ENCODE assay signal across 17 cellular contexts in the genomic region with DNA sequence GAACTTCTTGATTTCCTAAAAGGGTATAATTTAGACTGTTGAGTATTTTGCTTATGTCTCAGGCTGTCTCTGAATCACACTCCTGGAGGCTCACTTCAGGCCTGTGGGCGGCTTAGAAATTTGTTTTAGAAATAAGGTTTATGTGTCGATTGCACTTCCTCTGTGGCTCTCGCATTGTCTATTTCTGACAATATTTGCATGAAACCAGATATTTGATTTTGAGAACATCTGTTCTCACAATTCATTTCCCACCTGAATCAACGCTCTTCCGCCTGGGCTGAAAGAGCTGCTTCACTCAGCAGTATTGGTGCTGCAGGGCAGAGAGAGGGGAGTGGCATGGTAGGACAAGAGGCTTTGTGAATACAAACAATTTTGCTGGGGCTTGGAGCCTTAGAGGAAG.
DNase-seq lines count a peak whose midpoint lies in the region; ATAC-seq and TF ChIP-seq lines count a peak whose summit lies in the region.
"Had no signal": no experiment of that assay in that cellular context is flagged by ENCODE, and none has a peak within 500 bp of the region (broad histone marks: within the 10 kb centered on the region; RNA-seq: fewer than 3 reads in every experiment).

No MANE protein-coding gene starts in this region.

- ATAC-seq in GM19043 (IDR thresholded peaks at IDR 0.05; ENCODE audit: low read depth, unreplicated experiment) (peak; percentile 84), HG02642 (IDR thresholded peaks at IDR 0.05; ENCODE audit: poor library complexity, unreplicated experiment) (peak; percentile 90), HG03442 (IDR thresholded peaks at IDR 0.05; ENCODE audit: unreplicated experiment) (peak; percentile 96), left lobe of liver (no peak)
- ATAC-seq: natural killer cell treated with Interleukin-12 subunit alpha and Interleukin-12 subunit beta and Interleukin-15 and Interleukin-18, amount 100 ng/mL, for 72 hours had no signal

- no peak overlapping the region for H3K4me3 ChIP-seq in WERI-Rb-1 (ENCODE audit: low read depth, low read length)
- H3K4me3 ChIP-seq: esophagus muscularis mucosa, HAP-1 had no signal

- no peak for TF ChIP-seq CTCF in WERI-Rb-1 (IDR thresholded peaks at IDR 0.05; ENCODE audit: low read depth, low read length)

- H3K27me3 ChIP-seq in WERI-Rb-1 (ENCODE audit: insufficient read depth, low read depth, severe bottlenecking), result no peaks in the 10 kb centered on the region
- H3K27me3 ChIP-seq: brain microvascular endothelial cell, esophagus muscularis mucosa had no signal

- H3K9me3 ChIP-seq in WERI-Rb-1 (ENCODE audit: severe bottlenecking), result peaks cover 22% of the 10 kb centered on the region
- H3K9me3 ChIP-seq: HAP-1 had no signal

- DNase-seq in DMS79 (lab: John Stamatoyannopoulos, UW) (peak; percentile 8), pons (ENCODE audit: low spot score) (no peak), left lobe of liver (ENCODE audit: low spot score) (no peak), WERI-Rb-1 (no peak)
- DNase-seq in stimulated activated naive CD4-positive, alpha-beta T cell (lab: John Stamatoyannopoulos, UW), result no peak
- DNase-seq: ACHN; activated CD8-positive, alpha-beta memory T cell treated with anti-CD3 and anti-CD28 coated beads, Interleukin-2, amount 50 U/mL, for 4 hours; brain microvascular endothelial cell; DND-41; islet precursor cell; stimulated activated CD4-positive, alpha-beta T cell treated with anti-CD3 and anti-CD28 coated beads, Interleukin-1b, Interleukin-23, amount 100 ng/mL, for 48 hours had no signal

- H3K27ac ChIP-seq in WERI-Rb-1, result no peak overlapping the region
- H3K27ac ChIP-seq: brain microvascular endothelial cell, esophagus muscularis mucosa had no signal

- H3K36me3 ChIP-seq in WERI-Rb-1, result no peaks in the 10 kb centered on the region
- H3K36me3 ChIP-seq: brain microvascular endothelial cell, esophagus muscularis mucosa, HAP-1 had no signal
